In the genomic region with DNA sequence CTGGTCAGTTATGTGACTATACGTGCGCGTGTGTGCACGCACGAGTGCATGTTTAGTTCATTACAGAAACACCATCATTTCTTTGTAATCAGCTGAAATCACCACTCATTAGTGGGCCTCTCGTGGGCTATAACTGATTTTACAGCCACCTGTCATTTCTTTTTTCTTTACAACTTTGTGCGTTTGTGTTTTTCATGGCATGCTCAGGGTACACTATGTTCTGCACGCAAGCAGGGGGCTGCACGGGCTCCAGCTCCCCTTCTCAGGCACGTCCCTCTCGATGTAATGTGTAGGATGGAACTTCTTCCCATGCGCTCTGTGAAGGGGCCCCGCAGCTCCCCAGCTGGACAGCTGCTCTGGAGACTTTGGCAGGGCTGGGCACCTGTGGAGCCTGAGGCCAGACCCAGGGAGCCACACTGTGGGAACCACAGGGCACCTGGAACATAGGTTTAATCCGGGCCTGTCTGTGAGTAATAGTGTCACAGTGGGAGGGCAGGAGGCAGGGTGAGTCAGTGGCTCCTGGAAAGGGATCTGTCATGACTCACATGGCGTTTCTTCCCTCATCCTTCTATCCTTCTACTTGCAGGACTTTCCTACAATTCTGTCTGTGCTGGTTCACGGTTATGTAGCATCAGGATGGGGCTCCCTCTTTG, we compare ENCODE assay signal across 11 cellular contexts. TPM values are rescaled to one million over a fixed set of nuclear protein-coding genes. Genes with fewer than 3 reads are reported as not detected.
A peak's percentile ranks its signal among the peaks of the same experiment; 100 is the strongest.
DNase-seq lines count a peak whose midpoint lies in the region; ATAC-seq, FAIRE-seq and TF ChIP-seq lines count a peak whose summit lies in the region.
"Had no signal": no experiment of that assay in that cellular context is flagged by ENCODE, and none has a peak within 500 bp of the region (broad histone marks: within the 10 kb centered on the region; RNA-seq: fewer than 3 reads in every experiment).

No MANE protein-coding gene starts in this region.

- peak; percentile 94 for DNase-seq in H54 (ENCODE audit: insufficient read length, low spot score)
- peak; percentile 82 for DNase-seq in RWPE2 (ENCODE audit: low spot score)
- DNase-seq in fibroblast of pulmonary artery (ENCODE audit: low read depth) = peak; percentile 71
- DNase-seq in skeletal muscle cell (ENCODE audit: low read depth) = peak; percentile 84
- DNase-seq in effector memory CD4-positive, alpha-beta T cell = no peak
- DNase-seq in CD4-positive, alpha-beta memory T cell = no peak
- DNase-seq in NK-92 (lab: John Stamatoyannopoulos, UW; ENCODE audit: unreplicated experiment) = no peak
- DNase-seq: left ventricle myocardium inferior; NCI-H187; stimulated activated CD4-positive, alpha-beta T cell treated with anti-CD3 and anti-CD28 coated beads, Interleukin-4, amount 100 ng/mL, for 24 hours had no signal

- no peak for TF ChIP-seq CTCF in RWPE2 (IDR thresholded peaks at IDR 0.05; ENCODE audit: poor library complexity, severe bottlenecking)
- TF ChIP-seq CTCF in fibroblast of pulmonary artery (IDR thresholded peaks at IDR 0.05; ENCODE audit: low read length, missing control alignments) = no peak

- intact Hi-C loops in CD4-positive, alpha-beta memory T cell (cut with micrococcal nuclease) = no loop called here

- H3K27ac Mint-ChIP-seq in CD4-positive, alpha-beta memory T cell = no peak overlapping the region

- no peak for TF ChIP-seq POLR2A in H54 (IDR thresholded peaks at IDR 0.05; ENCODE audit: low read depth, low read length)

- H3K4me1 Mint-ChIP-seq in CD4-positive, alpha-beta memory T cell = no peaks in the 10 kb centered on the region

- no peaks in the 10 kb centered on the region for H3K27me3 ChIP-seq in RWPE2 (ENCODE audit: insufficient read depth, poor library complexity, severe bottlenecking)
- H3K27me3 ChIP-seq in effector memory CD4-positive, alpha-beta T cell (replicated peaks; ENCODE audit: control insufficient read depth, insufficient read depth, low read length, poor library complexity, severe bottlenecking) = no peaks in the 10 kb centered on the region
- no peaks in the 10 kb centered on the region for H3K27me3 ChIP-seq in CD4-positive, alpha-beta memory T cell (ENCODE audit: insufficient read depth, low read length)

- H3K4me3 Mint-ChIP-seq in CD4-positive, alpha-beta memory T cell = no peak overlapping the region

- no peaks in the 10 kb centered on the region for H3K36me3 Mint-ChIP-seq in CD4-positive, alpha-beta memory T cell

- ATAC-seq in RWPE2 (ENCODE audit: low read depth) = peak; percentile 99
- ATAC-seq in HG02798 (IDR thresholded peaks at IDR 0.05; ENCODE audit: poor library complexity, unreplicated experiment) = no peak

- H3K36me3 ChIP-seq in RWPE2 (ENCODE audit: low read depth) = no peaks in the 10 kb centered on the region
- no peaks in the 10 kb centered on the region for H3K36me3 ChIP-seq in effector memory CD4-positive, alpha-beta T cell (ENCODE audit: control insufficient read depth, insufficient read depth, low read length)
- H3K36me3 ChIP-seq in CD4-positive, alpha-beta memory T cell (ENCODE audit: insufficient read depth, low read length) = no peaks in the 10 kb centered on the region
- H3K36me3 ChIP-seq: left ventricle myocardium inferior had no signal

- peak; percentile 80 for FAIRE-seq in H54 (lab: Jason Lieb, UNC)

- H3K27ac ChIP-seq in RWPE2 (ENCODE audit: poor library complexity, severe bottlenecking) = no peak overlapping the region
- H3K27ac ChIP-seq in effector memory CD4-positive, alpha-beta T cell (ENCODE audit: insufficient read depth, low read length, poor library complexity, severe bottlenecking) = no peak overlapping the region
- no peak overlapping the region for H3K27ac ChIP-seq in CD4-positive, alpha-beta memory T cell (ENCODE audit: low read depth, low read length)
- H3K27ac ChIP-seq: left ventricle myocardium inferior had no signal

- H3K9me3 Mint-ChIP-seq in CD4-positive, alpha-beta memory T cell = peaks cover 0 to 12% (median 6%) of the 10 kb centered on the region in 8 donors

- H3K4me3 ChIP-seq in RWPE2 (ENCODE audit: severe bottlenecking) (no peak overlapping the region), fibroblast of pulmonary artery (replicated peaks; ENCODE audit: low read depth, low read length) (no peak overlapping the region), skeletal muscle cell (ENCODE audit: low read depth, low read length) (no peak overlapping the region)
- H3K4me3 ChIP-seq in effector memory CD4-positive, alpha-beta T cell (ENCODE audit: insufficient read depth, low read depth, low read length, poor library complexity, severe bottlenecking) = no peak overlapping the region
- H3K4me3 ChIP-seq in CD4-positive, alpha-beta memory T cell (ENCODE audit: low read length in 2 of 2) = no peak overlapping the region
- H3K4me3 ChIP-seq: left ventricle myocardium inferior had no signal

- CTCF ChIA-PET in CD4-positive, alpha-beta memory T cell (lab: Charles Lee; ENCODE audit: partially characterized antibody) = no interaction called here

- peaks cover 5 to 13% of the 10 kb centered on the region in 2 donors for H3K27me3 Mint-ChIP-seq in CD4-positive, alpha-beta memory T cell

- H3K4me1 ChIP-seq in RWPE2 (ENCODE audit: insufficient read depth, poor library complexity, severe bottlenecking) = peaks cover 12% of the 10 kb centered on the region
- no peaks in the 10 kb centered on the region for H3K4me1 ChIP-seq in effector memory CD4-positive, alpha-beta T cell (ENCODE audit: control insufficient read depth, insufficient read depth, low read length, poor library complexity, severe bottlenecking)
- no peaks in the 10 kb centered on the region for H3K4me1 ChIP-seq in CD4-positive, alpha-beta memory T cell (ENCODE audit: insufficient read depth, low read length)
- H3K4me1 ChIP-seq: left ventricle myocardium inferior had no signal

- POLR2A ChIA-PET in CD4-positive, alpha-beta memory T cell (lab: Charles Lee; ENCODE audit: partially characterized antibody) = no interaction called here

- H3K9me3 ChIP-seq in RWPE2 (ENCODE audit: severe bottlenecking) = no peaks in the 10 kb centered on the region
- H3K9me3 ChIP-seq in effector memory CD4-positive, alpha-beta T cell (ENCODE audit: control insufficient read depth, low read length) = no peaks in the 10 kb centered on the region
- H3K9me3 ChIP-seq in CD4-positive, alpha-beta memory T cell (ENCODE audit: control insufficient read depth in 1 of 2, low read length in 2 of 2) = no peaks in the 10 kb centered on the region

RNA-seq across cellular contexts. Expression of a gene that starts 4.9 kb away (rescaled TPM):
- under 1 TPM in 1 of 2 experiments, not detected in 1; 0.33 TPM for total RNA-seq in CD4-positive, alpha-beta memory T cell
- polyA plus RNA-seq in CD4-positive, alpha-beta memory T cell = under 1 TPM in 1 of 2 donors, not detected in 1; 0.38 TPM

RNA-seq across cellular contexts. Expression of a gene that starts 16.4 kb away (rescaled TPM):
- total RNA-seq in CD4-positive, alpha-beta memory T cell = 10 to 100 TPM; 62.7 to 63.2 TPM
- 10 to 100 TPM; 41.6 to 42.5 TPM for polyA plus RNA-seq in CD4-positive, alpha-beta memory T cell

RNA-seq across cellular contexts. Expression of a gene that starts 43.2 kb away (rescaled TPM):
- total RNA-seq in CD4-positive, alpha-beta memory T cell = not detected
- polyA plus RNA-seq in CD4-positive, alpha-beta memory T cell = not detected

Comparison
In these comparisons a context has a peak if more than half of its experiments do, and no peak if none do; other contexts are left out.
1. DNase-seq: peak in H54 (single experiment), RWPE2 (single experiment), fibroblast of pulmonary artery (single experiment) and skeletal muscle cell (single experiment); none in effector memory CD4-positive, alpha-beta T cell (0 of 3), CD4-positive, alpha-beta memory T cell (0 of 5) and NK-92 (single experiment).